8 cellular contexts compared by ENCODE assay signal in genomic region chr5:65722575-65723424, GRCh38. TPM values are rescaled to one million over a fixed set of nuclear protein-coding genes. Genes with fewer than 3 reads are reported as not detected.
DNase-seq lines count a peak whose midpoint lies in the region; ATAC-seq and TF ChIP-seq lines count a peak whose summit lies in the region.

No MANE protein-coding gene starts in this region.

- no peaks in the 10 kb centered on the region for H3K36me3 Mint-ChIP-seq in naive B cell

- TF ChIP-seq CTCF in BJ (IDR thresholded peaks at IDR 0.05; ENCODE audit: insufficient read depth, low read depth, low read length), result no peak
- TF ChIP-seq CTCF in WI38 (IDR thresholded peaks at IDR 0.05; ENCODE audit: low read depth, low read length), result no peak

- peak overlapping the region; percentile 29 to 93 (median 84) for H3K27ac Mint-ChIP-seq in naive B cell

- peak overlapping the region; percentile 86 to 99 (median 96) for H3K4me3 Mint-ChIP-seq in naive B cell

- no peaks in the 10 kb centered on the region for H3K27me3 ChIP-seq in BJ (ENCODE audit: control insufficient read depth, insufficient read depth, low read length)

- CTCF ChIA-PET in BJ (lab: Yijun Ruan, JAX), result interaction anchor here (0.7 kb wide), 1 partner anchor 20 kb away, joined by 3 read pairs; no protein-coding TSS in a partner anchor

- ATAC-seq in GM18867 (IDR thresholded peaks at IDR 0.05; ENCODE audit: unreplicated experiment), result peak; percentile 11
- peak in 1 of 2 donors; percentile 3 for ATAC-seq in naive B cell (ENCODE audit: low read depth in 2 of 2)

- POLR2A ChIA-PET in BJ (lab: Charles Lee), result interaction anchor here (0.8 kb wide), 1 partner anchor 205 kb away, joined by 5 read pairs; no protein-coding TSS in a partner anchor

- peaks cover 0 to 1% (median 0%) of the 10 kb centered on the region in 7 donors for H3K9me3 Mint-ChIP-seq in naive B cell

- peaks cover 15 to 38% (median 15%) of the 10 kb centered on the region in 3 donors for H3K4me1 Mint-ChIP-seq in naive B cell

- no peak for DNase-seq in BJ (ENCODE audit: low read depth)
- peak; percentile 70 for DNase-seq in NCI-H146 treated with DMSO at 0.1 percent for 48 hours (lab: John Stamatoyannopoulos, UW; ENCODE audit: unreplicated experiment)
- DNase-seq in fibroblast of peridontal ligament (ENCODE audit: extremely low read depth), result peak; percentile 82
- peak; percentile 11 for DNase-seq in naive B cell
- no peak for DNase-seq in NCI-H128 (lab: John Stamatoyannopoulos, UW; ENCODE audit: unreplicated experiment)
- no peak for DNase-seq in activated CD8-positive, alpha-beta memory T cell treated with anti-CD3 and anti-CD28 coated beads, Interleukin-2, amount 50 U/mL, for 48 hours

- no peaks in the 10 kb centered on the region for H3K27me3 Mint-ChIP-seq in naive B cell

- H3K4me3 ChIP-seq in BJ (ENCODE audit: low read depth, low read length), result peak overlapping the region; percentile 98
- peak overlapping the region; percentile 86 for H3K4me3 ChIP-seq in WI38 (ENCODE audit: low read depth, low read length)

- peaks cover 3% of the 10 kb centered on the region; the same call in 1 of the 2 replicates for H3K36me3 ChIP-seq in BJ (ENCODE audit: control insufficient read depth, insufficient read depth, low read length)

RNA-seq across cellular contexts. Expression of gene NLN, which starts 0.8 kb away (rescaled TPM):
- 15.4 and 20.2 TPM in 2 replicates for polyA plus RNA-seq in BJ (2011; rRNA removed)
- 17.6 and 20.4 TPM in 2 replicates for polyA minus RNA-seq in BJ (2011; rRNA and poly(A)+ RNA removed)
- polyA plus RNA-seq in naive B cell (ENCODE audit: low read depth in 6 of 6), result 1 to 10 TPM; 1.9 to 7.3 (median 4.1) TPM

RNA-seq across cellular contexts. Expression of gene SGTB, which starts 0.9 kb away (rescaled TPM):
- polyA plus RNA-seq in BJ (2011; rRNA removed) (6.5 and 14.0 TPM in 2 replicates), naive B cell (ENCODE audit: low read depth in 6 of 6) (1 to 10 TPM; 1.9 to 4.3 (median 3.2) TPM)
- polyA minus RNA-seq in BJ (2011; rRNA and poly(A)+ RNA removed), result 5.3 and 6.0 TPM in 2 replicates

Comparison
In these comparisons a context has a peak if more than half of its experiments do, and no peak if none do; other contexts are left out.
1. DNase-seq: peak in NCI-H146 treated with DMSO at 0.1 percent for 48 hours (single experiment), fibroblast of peridontal ligament (single experiment) and naive B cell (single experiment); none in BJ (single experiment), NCI-H128 (single experiment) and activated CD8-positive, alpha-beta memory T cell treated with anti-CD3 and anti-CD28 coated beads, Interleukin-2, amount 50 U/mL, for 48 hours (single experiment).